Comparison of ENCODE assay signal across 8 cellular contexts in genomic region chr22:19909350-19910179, GRCh38. TPM values are rescaled to one million over a fixed set of nuclear protein-coding genes. Genes with fewer than 3 reads are reported as not detected.
DNase-seq lines count a peak whose midpoint lies in the region; ATAC-seq and TF ChIP-seq lines count a peak whose summit lies in the region.

No MANE protein-coding gene starts in this region.

- H3K27me3 ChIP-seq in foreskin keratinocyte (no peaks in the 10 kb centered on the region), suprapubic skin (no peaks in the 10 kb centered on the region)

- TF ChIP-seq POLR2A in suprapubic skin (IDR thresholded peaks at IDR 0.05), result no peak

- intact Hi-C loops in activated T-helper 2 cell treated with anti-CD3 and anti-CD28 coated beads, Interferon-gamma antibody, Interleukin-2, Interleukin-4, amounts not matched to agents 10 μg/mL and 5 μg/mL and 100 μg/mL, durations not matched to agents 14 hours and 24 hours and 36 hours (cut with micrococcal nuclease), result loop anchor here (1.0 kb wide), 1 partner anchor 179 kb away; no protein-coding TSS in a partner anchor

- no peak overlapping the region for H3K27ac ChIP-seq in foreskin keratinocyte
- no peak overlapping the region for H3K27ac ChIP-seq in suprapubic skin

- no peak overlapping the region for H3K4me3 ChIP-seq in suprapubic skin

- no peak overlapping the region for H3K27ac Mint-ChIP-seq in activated T-helper 2 cell treated with anti-CD3 and anti-CD28 coated beads, Interferon-gamma antibody, Interleukin-2, Interleukin-4, amounts not matched to agents 10 μg/mL and 5 μg/mL and 100 μg/mL, durations not matched to agents 14 hours and 24 hours and 36 hours

- WGBS in suprapubic skin, result 34% methylated on average over 6 of the region's 6 CpGs

- ATAC-seq in foreskin keratinocyte, result peak; percentile 69
- no peak for ATAC-seq in HG02870 (IDR thresholded peaks at IDR 0.05; ENCODE audit: unreplicated experiment)

- H3K36me3 Mint-ChIP-seq in activated T-helper 2 cell treated with anti-CD3 and anti-CD28 coated beads, Interferon-gamma antibody, Interleukin-2, Interleukin-4, amounts not matched to agents 10 μg/mL and 5 μg/mL and 100 μg/mL, durations not matched to agents 14 hours and 24 hours and 36 hours (ENCODE audit: low read depth), result peaks cover 19% of the 10 kb centered on the region

- H3K4me1 Mint-ChIP-seq in activated T-helper 2 cell treated with anti-CD3 and anti-CD28 coated beads, Interferon-gamma antibody, Interleukin-2, Interleukin-4, amounts not matched to agents 10 μg/mL and 5 μg/mL and 100 μg/mL, durations not matched to agents 14 hours and 24 hours and 36 hours (ENCODE audit: low read depth), result peaks cover 7% of the 10 kb centered on the region

- no peak for TF ChIP-seq EP300 in suprapubic skin (IDR thresholded peaks at IDR 0.05)

- DNase-seq in DMS114 treated with DMSO at 0.1 percent for 48 hours (lab: John Stamatoyannopoulos, UW; ENCODE audit: unreplicated experiment) (peak; percentile 51), SIG-M5 (lab: John Stamatoyannopoulos, UW) (peak; percentile 14), foreskin keratinocyte (peak; percentile 22 to 44), occipital lobe (lab: John Stamatoyannopoulos, UW) (peak; percentile 54), suprapubic skin (ENCODE audit: low spot score in 2 of 2) (peak; percentile 87 to 92)
- DNase-seq in activated T-helper 2 cell treated with anti-CD3 and anti-CD28 coated beads, Interferon-gamma antibody, Interleukin-2, Interleukin-4, amounts not matched to agents 10 μg/mL and 5 μg/mL and 100 μg/mL, durations not matched to agents 14 hours and 24 hours and 36 hours (ENCODE audit: low spot score), result peak; percentile 69

- no peaks in the 10 kb centered on the region for H3K27me3 Mint-ChIP-seq in activated T-helper 2 cell treated with anti-CD3 and anti-CD28 coated beads, Interferon-gamma antibody, Interleukin-2, Interleukin-4, amounts not matched to agents 10 μg/mL and 5 μg/mL and 100 μg/mL, durations not matched to agents 14 hours and 24 hours and 36 hours (ENCODE audit: low read depth)

- H3K9me3 Mint-ChIP-seq in activated T-helper 2 cell treated with anti-CD3 and anti-CD28 coated beads, Interferon-gamma antibody, Interleukin-2, Interleukin-4, amounts not matched to agents 10 μg/mL and 5 μg/mL and 100 μg/mL, durations not matched to agents 14 hours and 24 hours and 36 hours, result no peaks in the 10 kb centered on the region

- H3K4me1 ChIP-seq in foreskin keratinocyte, result no peaks in the 10 kb centered on the region
- no peaks in the 10 kb centered on the region for H3K4me1 ChIP-seq in suprapubic skin

- no peak overlapping the region for H3K4me3 Mint-ChIP-seq in activated T-helper 2 cell treated with anti-CD3 and anti-CD28 coated beads, Interferon-gamma antibody, Interleukin-2, Interleukin-4, amounts not matched to agents 10 μg/mL and 5 μg/mL and 100 μg/mL, durations not matched to agents 14 hours and 24 hours and 36 hours (ENCODE audit: low read depth)

- peaks cover 54% of the 10 kb centered on the region for H3K36me3 ChIP-seq in suprapubic skin

- TF ChIP-seq CTCF in LNCAP (IDR thresholded peaks at IDR 0.05), result peak; percentile 82
- peak; percentile 93 for TF ChIP-seq CTCF in foreskin keratinocyte (conservative IDR thresholded peaks at IDR 0.05)
- peak; percentile 83 to 95 for TF ChIP-seq CTCF in suprapubic skin (IDR thresholded peaks at IDR 0.05)

- no peaks in the 10 kb centered on the region for H3K9me3 ChIP-seq in suprapubic skin

RNA-seq across cellular contexts. Expression of gene COMT, which starts 32.0 kb away (rescaled TPM):
- 93.4 and 95.6 TPM in 2 replicates for total RNA-seq in activated T-helper 2 cell treated with anti-CD3 and anti-CD28 coated beads, Interferon-gamma antibody, Interleukin-2, Interleukin-4, amounts not matched to agents 10 μg/mL and 5 μg/mL and 100 μg/mL, durations not matched to agents 14 hours and 24 hours and 36 hours
- total RNA-seq in foreskin keratinocyte (143 and 146 TPM in 2 replicates), occipital lobe (49.0 TPM), suprapubic skin (100 to 1,000 TPM; 206 to 293 (median 246) TPM)
- polyA plus RNA-seq in foreskin keratinocyte, result 210 and 236 TPM in 2 replicates

RNA-seq across cellular contexts. Expression of gene TXNRD2, which starts 32.1 kb away (rescaled TPM):
- 19.9 and 20.9 TPM in 2 replicates for total RNA-seq in activated T-helper 2 cell treated with anti-CD3 and anti-CD28 coated beads, Interferon-gamma antibody, Interleukin-2, Interleukin-4, amounts not matched to agents 10 μg/mL and 5 μg/mL and 100 μg/mL, durations not matched to agents 14 hours and 24 hours and 36 hours
- total RNA-seq in foreskin keratinocyte (24.2 and 28.8 TPM in 2 replicates), occipital lobe (8.0 TPM), suprapubic skin (10 to 100 TPM in 2 of 4 donors, 1 to 10 TPM in 2; 8.4 to 33.2 (median 15.7) TPM)
- polyA plus RNA-seq in foreskin keratinocyte, result 30.1 and 38.9 TPM in 2 replicates

RNA-seq across cellular contexts. Expression of gene GNB1L, which starts 54.9 kb away (rescaled TPM):
- 14.7 and 17.7 TPM in 2 replicates for total RNA-seq in activated T-helper 2 cell treated with anti-CD3 and anti-CD28 coated beads, Interferon-gamma antibody, Interleukin-2, Interleukin-4, amounts not matched to agents 10 μg/mL and 5 μg/mL and 100 μg/mL, durations not matched to agents 14 hours and 24 hours and 36 hours
- total RNA-seq in foreskin keratinocyte (8.2 and 12.2 TPM in 2 replicates), occipital lobe (2.7 TPM), suprapubic skin (10 to 100 TPM in 3 of 4 donors, 1 to 10 TPM in 1; 6.3 to 14.6 (median 10.9) TPM)
- 14.8 and 16.4 TPM in 2 replicates for polyA plus RNA-seq in foreskin keratinocyte

RNA-seq across cellular contexts. Expression of gene RTL10, which starts 54.9 kb away (rescaled TPM):
- total RNA-seq in activated T-helper 2 cell treated with anti-CD3 and anti-CD28 coated beads, Interferon-gamma antibody, Interleukin-2, Interleukin-4, amounts not matched to agents 10 μg/mL and 5 μg/mL and 100 μg/mL, durations not matched to agents 14 hours and 24 hours and 36 hours, result 16.6 and 19.0 TPM in 2 replicates
- total RNA-seq in foreskin keratinocyte, result 21.9 and 24.7 TPM in 2 replicates
- 18.0 and 18.1 TPM in 2 replicates for polyA plus RNA-seq in foreskin keratinocyte
- total RNA-seq in occipital lobe, result 12.3 TPM
- 10 to 100 TPM; 21.8 to 46.2 (median 32.4) TPM for total RNA-seq in suprapubic skin

Comparison
In these comparisons a context has a peak if more than half of its experiments do, and no peak if none do; other contexts are left out.
1. DNase-seq: peak in every context shown above with its lines; median percentile 90 in suprapubic skin; 69 in activated T-helper 2 cell treated with anti-CD3 and anti-CD28 coated beads, Interferon-gamma antibody, Interleukin-2, Interleukin-4, amounts not matched to agents 10 μg/mL and 5 μg/mL and 100 μg/mL, durations not matched to agents 14 hours and 24 hours and 36 hours; 54 in occipital lobe; 51 in DMS114 treated with DMSO at 0.1 percent for 48 hours; 33 in foreskin keratinocyte; 14 in SIG-M5.